Comparison of ENCODE assay signal across 24 cellular contexts in genomic region chr12:58356794-58357193, GRCh38.
"Had no signal": no experiment of that assay in that cellular context is flagged by ENCODE, and none has a peak within 500 bp of the region (broad histone marks: within the 10 kb centered on the region; RNA-seq: fewer than 3 reads in every experiment).

No MANE protein-coding gene starts in this region.

- H3K4me3 ChIP-seq: coronary artery, dorsolateral prefrontal cortex, esophagus muscularis mucosa, gastroesophageal sphincter, heart left ventricle, hepatocyte, lower lobe of right lung had no signal

- H3K79me2 ChIP-seq: hepatocyte had no signal

- FAIRE-seq: colon, endothelial cell of umbilical vein, frontal cortex, kidney had no signal

- H3K27me3 ChIP-seq: esophagus muscularis mucosa, foreskin keratinocyte, gastroesophageal sphincter, heart left ventricle, hepatocyte had no signal

- H3K4me3 Mint-ChIP-seq: immature natural killer cell had no signal

- H3K36me3 ChIP-seq: esophagus muscularis mucosa, gastroesophageal sphincter, heart left ventricle, lower lobe of right lung had no signal

- H2AFZ ChIP-seq: hepatocyte had no signal

- DNase-seq: dermis blood vessel endothelial cell; dorsolateral prefrontal cortex; effector CD4-positive, alpha-beta T cell; effector memory CD4-positive, alpha-beta T cell; foreskin keratinocyte; heart left ventricle; hypothalamus; immature natural killer cell; islet precursor cell; kidney; kidney glomerular epithelial cell; left colon; left ventricle myocardium superior; lower lobe of right lung; mesendoderm; midbrain had no signal

- H3K4me1 Mint-ChIP-seq: immature natural killer cell had no signal

- H3K4me2 ChIP-seq: hepatocyte had no signal

- H3K4me1 ChIP-seq: foreskin keratinocyte, lower lobe of right lung had no signal

- H3K27ac ChIP-seq: coronary artery, dorsolateral prefrontal cortex, esophagus muscularis mucosa, foreskin keratinocyte, gastroesophageal sphincter, heart left ventricle, hepatocyte, lower lobe of right lung had no signal

- H3K27ac Mint-ChIP-seq: immature natural killer cell had no signal

- H3K36me3 Mint-ChIP-seq: immature natural killer cell had no signal

- ATAC-seq: foreskin keratinocyte, gastroesophageal sphincter, heart left ventricle, left colon, left lobe of liver, left ventricle myocardium superior, lower lobe of right lung had no signal

- H3K9me3 ChIP-seq: esophagus muscularis mucosa, gastroesophageal sphincter, heart left ventricle, lower lobe of right lung had no signal
